ENCODE assay signal across 17 cellular contexts in genomic region chr11:126874276-126874675, GRCh38.
DNase-seq lines count a peak whose midpoint lies in the region; FAIRE-seq and TF ChIP-seq lines count a peak whose summit lies in the region.
"Had no signal": no experiment of that assay in that cellular context is flagged by ENCODE, and none has a peak within 500 bp of the region (broad histone marks: within the 10 kb centered on the region; RNA-seq: fewer than 3 reads in every experiment).

No MANE protein-coding gene starts in this region.

- H4K20me1 ChIP-seq in astrocyte (ENCODE audit: insufficient read depth, low read length) = no peaks in the 10 kb centered on the region
- peaks cover 2% of the 10 kb centered on the region for H4K20me1 ChIP-seq in osteoblast (ENCODE audit: insufficient read depth, low read length)
- H4K20me1 ChIP-seq: BLaER1 had no signal

- H3K27me3 Mint-ChIP-seq in HFFc6 (ENCODE audit: insufficient read depth) (peaks cover 2% of the 10 kb centered on the region), astrocyte (ENCODE audit: low read depth, unreplicated experiment) (peaks cover 12% of the 10 kb centered on the region)
- H3K27me3 Mint-ChIP-seq: CD4-positive, alpha-beta memory T cell had no signal

- H3K4me3 Mint-ChIP-seq in HFFc6 (peak overlapping the region; percentile 20; the same call in 1 of the 2 replicates), astrocyte (ENCODE audit: unreplicated experiment) (no peak overlapping the region)
- H3K4me3 Mint-ChIP-seq: CD14-positive monocyte; CD4-positive, alpha-beta memory T cell; GM23338 had no signal

- H2AFZ ChIP-seq in astrocyte (ENCODE audit: low read depth, low read length) = no peak overlapping the region
- H2AFZ ChIP-seq in osteoblast (ENCODE audit: low read length) = no peak overlapping the region
- H2AFZ ChIP-seq: GM23338 had no signal

- peaks cover 40% of the 10 kb centered on the region for H3K4me1 Mint-ChIP-seq in HFFc6 (ENCODE audit: low read depth)
- H3K4me1 Mint-ChIP-seq in astrocyte (ENCODE audit: low read depth, unreplicated experiment) = peaks cover 4% of the 10 kb centered on the region
- H3K4me1 Mint-ChIP-seq: CD14-positive monocyte; CD4-positive, alpha-beta memory T cell; GM23338 had no signal

- H3K9me3 Mint-ChIP-seq in HFFc6 (no peaks in the 10 kb centered on the region), astrocyte (ENCODE audit: unreplicated experiment) (peaks cover 4% of the 10 kb centered on the region)
- H3K9me3 Mint-ChIP-seq: CD14-positive monocyte had no signal

- peak; percentile 14 for DNase-seq in AG10803 (ENCODE audit: low read depth)
- DNase-seq in HFFc6 = peak; percentile 8
- DNase-seq in astrocyte (ENCODE audit: low read depth) = peak; percentile 49
- no peak for DNase-seq in osteoblast (ENCODE audit: insufficient read length, low spot score, missing footprints)
- DNase-seq in GM19239 (ENCODE audit: insufficient read length, low spot score) = no peak
- DNase-seq in GM20000 (ENCODE audit: low spot score) = no peak
- DNase-seq in OCI-M1 (lab: John Stamatoyannopoulos, UW) = no peak
- DNase-seq: CD4-positive, alpha-beta memory T cell; DMS153; DMS79; GF-D8 had no signal

- FAIRE-seq in astrocyte (lab: Jason Lieb, UNC) (peak; percentile 60), GM19239 (lab: Jason Lieb, UNC) (no peak)
- FAIRE-seq: H54, HepG2 had no signal

- H3K36me3 ChIP-seq in astrocyte (ENCODE audit: insufficient read depth, low read length) = no peaks in the 10 kb centered on the region
- no peaks in the 10 kb centered on the region for H3K36me3 ChIP-seq in osteoblast (ENCODE audit: insufficient read depth, low read length)
- H3K36me3 ChIP-seq: BLaER1 had no signal

- H3K36me3 Mint-ChIP-seq in HFFc6 (ENCODE audit: low read depth) (peaks cover 7% of the 10 kb centered on the region), astrocyte (ENCODE audit: low read depth, unreplicated experiment) (peaks cover 6% of the 10 kb centered on the region)
- H3K36me3 Mint-ChIP-seq: CD14-positive monocyte; CD4-positive, alpha-beta memory T cell had no signal

- H3K27ac ChIP-seq in astrocyte (ENCODE audit: low read depth, low read length) (peak overlapping the region; percentile 23), osteoblast (ENCODE audit: low read depth, low read length) (peak overlapping the region; percentile 53)
- H3K27ac ChIP-seq: BLaER1, KMS-11 had no signal

- H3K9me3 ChIP-seq in astrocyte (ENCODE audit: insufficient read depth, low read depth, low read length) (no peaks in the 10 kb centered on the region), osteoblast (ENCODE audit: low read depth, low read length) (no peaks in the 10 kb centered on the region)

- H3K4me2 ChIP-seq in astrocyte (ENCODE audit: low read length) (peak overlapping the region; percentile 59), osteoblast (ENCODE audit: insufficient read depth, low read length) (peak overlapping the region; percentile 56)
- H3K4me2 ChIP-seq: BLaER1, GM23338, KMS-11 had no signal

- H3K27me3 ChIP-seq in astrocyte (ENCODE audit: insufficient read depth, low read length) (no peaks in the 10 kb centered on the region), osteoblast (ENCODE audit: insufficient read depth, low read length) (no peaks in the 10 kb centered on the region)
- H3K27me3 ChIP-seq: BLaER1 had no signal

- TF ChIP-seq CTCF in AG10803 (conservative IDR thresholded peaks at IDR 0.05; ENCODE audit: low read length) (no peak), HFFc6 (IDR thresholded peaks at IDR 0.05) (no peak), astrocyte (IDR thresholded peaks at IDR 0.05; ENCODE audit: insufficient read depth, low read depth, low read length) (no peak), osteoblast (IDR thresholded peaks at IDR 0.05; ENCODE audit: extremely low read depth, low read depth, low read length) (no peak), GM20000 (IDR thresholded peaks at IDR 0.05; ENCODE audit: extremely low read depth, missing control alignments) (no peak)

- no peak overlapping the region for H3K9ac ChIP-seq in astrocyte (ENCODE audit: low read length)
- H3K9ac ChIP-seq: BLaER1, KMS-11 had no signal

- H3K4me1 ChIP-seq in astrocyte (ENCODE audit: insufficient read depth, low read length) = peaks cover 8% of the 10 kb centered on the region
- peaks cover 12% of the 10 kb centered on the region for H3K4me1 ChIP-seq in osteoblast (ENCODE audit: insufficient read depth, low read length)
- H3K4me1 ChIP-seq: BLaER1 had no signal

- H3K27ac Mint-ChIP-seq in HFFc6 (peak overlapping the region; percentile 34; the same call in 1 of the 2 replicates), astrocyte (ENCODE audit: unreplicated experiment) (no peak overlapping the region)
- H3K27ac Mint-ChIP-seq: CD4-positive, alpha-beta memory T cell; GM23338 had no signal

- H3K4me3 ChIP-seq in AG10803 (ENCODE audit: low read length) (no peak overlapping the region), astrocyte (ENCODE audit: insufficient read depth, low read depth, low read length) (no peak overlapping the region), osteoblast (ENCODE audit: insufficient read depth, low read length) (peak overlapping the region; percentile 16)
- H3K4me3 ChIP-seq: BLaER1, GM23338 had no signal

- H3K79me2 ChIP-seq in astrocyte (ENCODE audit: insufficient read depth, low read length) (no peaks in the 10 kb centered on the region), osteoblast (ENCODE audit: insufficient read depth, low read length) (no peaks in the 10 kb centered on the region)

Comparison
In these comparisons a context has a peak if more than half of its experiments do, and no peak if none do; other contexts are left out.
1. DNase-seq: peak in AG10803 (single experiment), HFFc6 (single experiment) and astrocyte (single experiment); none in osteoblast (single experiment), GM19239 (single experiment), GM20000 (single experiment) and OCI-M1 (single experiment).